ENCODE assay signal across 17 cellular contexts in the genomic region with DNA sequence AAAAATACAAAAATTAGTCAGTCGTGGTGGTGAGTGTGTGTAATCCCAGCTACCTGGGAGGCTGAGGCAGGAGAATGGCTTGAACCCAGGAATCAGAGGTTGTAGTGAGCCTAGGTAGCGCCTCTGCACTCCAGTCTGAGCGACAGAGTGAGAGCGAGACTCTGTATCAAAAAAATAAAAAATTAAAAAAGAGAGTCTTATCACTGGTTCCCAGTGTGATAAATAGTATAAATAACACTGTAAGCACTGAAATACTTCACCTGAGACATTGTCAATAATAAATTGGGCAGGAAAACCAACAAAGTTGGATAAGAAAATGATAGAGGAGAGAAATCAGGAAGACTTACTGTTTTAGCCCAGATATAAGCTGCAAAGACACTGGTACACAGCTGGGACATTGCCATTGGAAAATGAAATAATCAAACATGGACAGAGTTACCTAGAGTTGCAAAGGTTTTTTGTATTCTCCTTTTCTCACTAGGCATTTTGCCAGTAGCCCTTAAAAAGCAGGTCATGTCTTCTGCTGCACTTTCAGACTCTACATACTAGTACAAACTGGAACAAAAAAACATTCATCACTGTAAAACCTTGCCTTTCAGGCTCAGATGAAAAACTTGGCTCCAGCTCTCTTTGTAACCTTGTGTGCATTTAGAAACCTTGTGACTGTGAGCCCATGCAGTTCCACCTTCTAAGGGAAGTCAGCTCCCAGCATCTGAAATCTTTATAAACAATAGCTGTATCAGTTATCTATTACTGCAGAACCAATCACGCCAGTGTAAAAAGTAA. TPM values are rescaled to one million over a fixed set of nuclear protein-coding genes. Genes with fewer than 3 reads are reported as not detected.
"Had no signal": no experiment of that assay in that cellular context is flagged by ENCODE, and none has a peak within 500 bp of the region (broad histone marks: within the 10 kb centered on the region; RNA-seq: fewer than 3 reads in every experiment).

No MANE protein-coding gene starts in this region.

- H3K4me3 ChIP-seq: colonic mucosa, thoracic aorta, uterus had no signal

- H3K9me3 Mint-ChIP-seq: activated T-helper 1 cell treated with anti-CD3 and anti-CD28 coated beads, Interleukin-12 subunit alpha, Interleukin-12 subunit beta, Interleukin-2, Interleukin-4 antibody, amounts not matched to agents 30 ng/mL and 10 ng/mL and 1 ng/mL, durations not matched to agents 14 hours and 24 hours and 36 hours; natural killer cell had no signal

- H3K9me3 ChIP-seq: colonic mucosa, thoracic aorta, uterus had no signal

- H3K27ac ChIP-seq: colonic mucosa, thoracic aorta, uterus had no signal

- H3K27ac Mint-ChIP-seq: activated T-helper 1 cell treated with anti-CD3 and anti-CD28 coated beads, Interleukin-12 subunit alpha, Interleukin-12 subunit beta, Interleukin-2, Interleukin-4 antibody, amounts not matched to agents 30 ng/mL and 10 ng/mL and 1 ng/mL, durations not matched to agents 14 hours and 24 hours and 36 hours; natural killer cell; T-cell had no signal

- H3K27me3 Mint-ChIP-seq: T-cell had no signal

- DNase-seq: activated CD4-positive, alpha-beta T cell treated with anti-CD3 and anti-CD28 coated beads for 4 hours; activated naive CD4-positive, alpha-beta T cell; aorta; colonic mucosa; hypothalamus; left cardiac atrium; natural killer cell; stimulated activated CD4-positive, alpha-beta T cell treated with anti-CD3 and anti-CD28 coated beads, Interleukin-12 subunit alpha, Interleukin-12 subunit beta, amount 100 ng/mL, for 4 hours; stimulated activated naive CD4-positive, alpha-beta T cell treated with Interleukin-2 at 50 U/mL for 16 hours; T-cell; uterus had no signal

- H3K36me3 ChIP-seq: colonic mucosa, thoracic aorta, uterus had no signal

- H3K4me3 Mint-ChIP-seq: activated T-helper 1 cell treated with anti-CD3 and anti-CD28 coated beads, Interleukin-12 subunit alpha, Interleukin-12 subunit beta, Interleukin-2, Interleukin-4 antibody, amounts not matched to agents 30 ng/mL and 10 ng/mL and 1 ng/mL, durations not matched to agents 14 hours and 24 hours and 36 hours; natural killer cell; T-cell had no signal

- H3K4me1 ChIP-seq: colonic mucosa, uterus had no signal

- ATAC-seq: left cardiac atrium, natural killer cell, T-cell had no signal

- H3K27me3 ChIP-seq: colonic mucosa, uterus had no signal

- H3K36me3 Mint-ChIP-seq: natural killer cell, T-cell had no signal

- H3K4me1 Mint-ChIP-seq: natural killer cell had no signal

RNA-seq across cellular contexts. Expression of gene PPP1R2C, which starts 55.0 kb away (rescaled TPM):
- total RNA-seq: activated T-helper 1 cell treated with anti-CD3 and anti-CD28 coated beads, Interleukin-12 subunit alpha, Interleukin-12 subunit beta, Interleukin-2, Interleukin-4 antibody, amounts not matched to agents 30 ng/mL and 10 ng/mL and 1 ng/mL, durations not matched to agents 14 hours and 24 hours and 36 hours; aorta; cardiac septum; colonic mucosa; left cardiac atrium; lung microvascular endothelial cell; mucosa of gallbladder; pulmonary artery endothelial cell; thoracic aorta; uterus had no signal
- polyA plus RNA-seq: aorta had no signal
